In genomic region chr3:130097690-130098638, GRCh38 we compare ENCODE assay signal across 8 cellular contexts. TPM values are rescaled to one million over a fixed set of nuclear protein-coding genes. Genes with fewer than 3 reads are reported as not detected.
DNase-seq lines count a peak whose midpoint lies in the region; ATAC-seq and TF ChIP-seq lines count a peak whose summit lies in the region.
"Not testable (repeated sequence)": the region's sequence is repeated elsewhere in the genome, so short reads cannot be mapped to it uniquely, and the experiment has no call there.

No MANE protein-coding gene starts in this region.

- not testable (repeated sequence) for H3K27ac ChIP-seq in CD4-positive, alpha-beta T cell (ENCODE audit: low read depth, low read length); RWPE1; heart right ventricle

- not testable (repeated sequence) for ATAC-seq in CD4-positive, alpha-beta T cell (ENCODE audit: poor library complexity); activated T-cell treated with anti-CD3 and anti-CD28 coated beads, Interleukin-2, amount 50 U/mL, for 72 hours (replicated peaks in 1 of 2); heart right ventricle; stimulated activated naive B cell treated with anti-CD40 and anti-IgM and Interleukin-4, amounts not matched to agents 10 μg/mL and 1 μg/mL and 100 μg/mL, for 72 hours (replicated peaks)

- H3K36me3 Mint-ChIP-seq in CD4-positive, alpha-beta T cell (ENCODE audit: low read depth); activated T-cell treated with anti-CD3 and anti-CD28 coated beads, Interleukin-2, amount 50 U/mL, for 72 hours (ENCODE audit: insufficient read depth in 2 of 2); neural crest cell (ENCODE audit: low read depth); stimulated activated naive B cell treated with anti-CD40 and anti-IgM and Interleukin-4, amounts not matched to agents 10 μg/mL and 1 μg/mL and 100 μg/mL, for 72 hours: not testable (repeated sequence)

- peak; percentile 54 for TF ChIP-seq CTCF in CD4-positive, alpha-beta T cell (IDR thresholded peaks at IDR 0.05)
- peak; percentile 32; the same call in 1 of the 2 replicates for TF ChIP-seq CTCF in RWPE1 (conservative IDR thresholded peaks at IDR 0.05; ENCODE audit: low read depth)
- peak; percentile 42 for TF ChIP-seq CTCF in choroid plexus epithelial cell (conservative IDR thresholded peaks at IDR 0.05; ENCODE audit: low read depth, low read length)
- peak in 8 of 9 donors; percentile 16 to 64 (median 42) for TF ChIP-seq CTCF in heart right ventricle (IDR thresholded peaks at IDR 0.05)
- peak; percentile 63 for TF ChIP-seq CTCF in neural crest cell (conservative IDR thresholded peaks at IDR 0.05)

- intact Hi-C loops in CD4-positive, alpha-beta T cell (cut with DNase I, micrococcal nuclease) = loop anchor here in 1 of 2 experiments (5.0 kb wide), 1 partner anchor 471 kb away; no protein-coding TSS in a partner anchor
- intact Hi-C loops in heart right ventricle (cut with DNase I) = loop anchor here in 4 of 10 donors (5.0 kb wide), 1 partner anchor 156 kb away; no protein-coding TSS in a partner anchor

- H3K9me3 ChIP-seq in CD4-positive, alpha-beta T cell (ENCODE audit: control insufficient read depth, low read length); heart right ventricle: not testable (repeated sequence)

- H3K27ac Mint-ChIP-seq in CD4-positive, alpha-beta T cell; activated T-cell treated with anti-CD3 and anti-CD28 coated beads, Interleukin-2, amount 50 U/mL, for 72 hours; neural crest cell (ENCODE audit: unreplicated experiment); stimulated activated naive B cell treated with anti-CD40 and anti-IgM and Interleukin-4, amounts not matched to agents 10 μg/mL and 1 μg/mL and 100 μg/mL, for 72 hours: not testable (repeated sequence)

- peak in 4 of 10 experiments; percentile 36 to 55 (median 43) for DNase-seq in CD4-positive, alpha-beta T cell
- peak; percentile 32 for DNase-seq in Jurkat, Clone E6-1 (ENCODE audit: low read depth, low spot score)
- DNase-seq in RWPE1 (ENCODE audit: low spot score) = not testable (repeated sequence)
- DNase-seq in activated T-cell treated with anti-CD3 and anti-CD28 coated beads, Interleukin-2, amount 50 U/mL, for 72 hours = peak; percentile 45 to 55
- DNase-seq in choroid plexus epithelial cell (ENCODE audit: low read depth) (peak; percentile 13), heart right ventricle (peak in 1 of 2 donors; percentile 59), neural crest cell (ENCODE audit: low read depth, low spot score) (peak; percentile 37)
- peak; percentile 46 for DNase-seq in stimulated activated naive B cell treated with anti-CD40 and anti-IgM and Interleukin-4, amounts not matched to agents 10 μg/mL and 1 μg/mL and 100 μg/mL, for 72 hours

- not testable (repeated sequence) for H3K27me3 Mint-ChIP-seq in CD4-positive, alpha-beta T cell; activated T-cell treated with anti-CD3 and anti-CD28 coated beads, Interleukin-2, amount 50 U/mL, for 72 hours (ENCODE audit: low read depth); neural crest cell (ENCODE audit: low read depth); stimulated activated naive B cell treated with anti-CD40 and anti-IgM and Interleukin-4, amounts not matched to agents 10 μg/mL and 1 μg/mL and 100 μg/mL, for 72 hours

- H3K4me1 Mint-ChIP-seq in CD4-positive, alpha-beta T cell (ENCODE audit: low read depth) = peaks cover 25% of the 10 kb centered on the region
- H3K4me1 Mint-ChIP-seq in activated T-cell treated with anti-CD3 and anti-CD28 coated beads, Interleukin-2, amount 50 U/mL, for 72 hours (ENCODE audit: low read depth) = peaks cover 38% of the 10 kb centered on the region
- not testable (repeated sequence) for H3K4me1 Mint-ChIP-seq in neural crest cell
- peaks cover 26 to 41% of the 10 kb centered on the region in 2 donors for H3K4me1 Mint-ChIP-seq in stimulated activated naive B cell treated with anti-CD40 and anti-IgM and Interleukin-4, amounts not matched to agents 10 μg/mL and 1 μg/mL and 100 μg/mL, for 72 hours

- not testable (repeated sequence) for H3K9me3 Mint-ChIP-seq in CD4-positive, alpha-beta T cell; activated T-cell treated with anti-CD3 and anti-CD28 coated beads, Interleukin-2, amount 50 U/mL, for 72 hours; neural crest cell; stimulated activated naive B cell treated with anti-CD40 and anti-IgM and Interleukin-4, amounts not matched to agents 10 μg/mL and 1 μg/mL and 100 μg/mL, for 72 hours

- H3K36me3 ChIP-seq in heart right ventricle = not testable (repeated sequence)

- peaks cover 0 to 20% (median 0%) of the 10 kb centered on the region in 9 donors for H3K4me1 ChIP-seq in heart right ventricle

- POLR2A ChIA-PET in CD4-positive, alpha-beta T cell (lab: Charles Lee); RWPE1 (lab: Yijun Ruan, JAX; ENCODE audit: low non-redundant PET): not testable (repeated sequence)

- 43 to 47% methylated on average over 14 to 15 of the region's 16 CpGs for WGBS in heart right ventricle, 2 donors

- H3K27me3 ChIP-seq in CD4-positive, alpha-beta T cell (ENCODE audit: control insufficient read depth, insufficient read depth, low read length); heart right ventricle: not testable (repeated sequence)

- not testable (repeated sequence) for H3K4me3 Mint-ChIP-seq in CD4-positive, alpha-beta T cell; activated T-cell treated with anti-CD3 and anti-CD28 coated beads, Interleukin-2, amount 50 U/mL, for 72 hours; neural crest cell; stimulated activated naive B cell treated with anti-CD40 and anti-IgM and Interleukin-4, amounts not matched to agents 10 μg/mL and 1 μg/mL and 100 μg/mL, for 72 hours

- CTCF ChIA-PET in CD4-positive, alpha-beta T cell (lab: Charles Lee) = interaction anchor here (1.0 kb wide), 1 partner anchor 72 kb away, joined by 3 read pairs; no protein-coding TSS in a partner anchor
- CTCF ChIA-PET in RWPE1 (lab: Yijun Ruan, JAX) = interaction anchor here (0.7 to 2.0 kb wide), 2 partner anchors 154 to 156 kb away, joined by 3 to 7 read pairs; no protein-coding TSS in a partner anchor

- not testable (repeated sequence) for H3K4me3 ChIP-seq in Jurkat, Clone E6-1 (ENCODE audit: low read length); choroid plexus epithelial cell (ENCODE audit: low read depth, low read length); heart right ventricle

RNA-seq across cellular contexts. Expression of gene ALG1L2, which starts 16.3 kb away (rescaled TPM):
- under 1 TPM in 1 of 2 experiments, not detected in 1; 0.80 TPM for total RNA-seq in CD4-positive, alpha-beta T cell
- not detected for polyA plus RNA-seq in Jurkat, Clone E6-1 (2012; ENCODE audit: insufficient read depth, insufficient read length)
- not detected for total RNA-seq in activated T-cell treated with anti-CD3 and anti-CD28 coated beads, Interleukin-2, amount 50 U/mL, for 72 hours
- not detected for total RNA-seq in heart right ventricle
- polyA plus RNA-seq in heart right ventricle = not detected
- 1.4 and 1.6 TPM in 2 replicates for total RNA-seq in neural crest cell
